Comparison of ENCODE assay signal across 18 cellular contexts in the genomic region with DNA sequence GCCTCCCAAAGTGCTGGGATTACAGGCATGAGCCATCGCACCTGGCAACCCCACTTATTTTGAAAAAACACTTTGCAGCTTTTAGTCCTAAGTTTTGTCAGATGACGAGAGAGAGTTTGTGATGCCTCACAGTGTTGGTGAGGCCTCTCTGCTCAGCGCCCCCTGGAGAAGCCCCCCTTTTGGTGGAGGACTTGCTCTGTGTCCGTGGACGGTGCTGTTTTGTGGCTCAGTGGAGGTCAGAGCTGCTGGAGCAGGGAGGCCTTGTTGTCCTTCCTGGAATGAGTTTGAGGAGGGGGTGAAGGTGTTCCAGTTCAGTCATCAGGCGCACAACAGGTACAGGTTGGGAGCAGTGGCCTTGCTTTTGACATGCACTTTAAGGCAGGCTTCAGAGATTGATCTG. TPM values are rescaled to one million over a fixed set of nuclear protein-coding genes. Genes with fewer than 3 reads are reported as not detected.
DNase-seq lines count a peak whose midpoint lies in the region; ATAC-seq and TF ChIP-seq lines count a peak whose summit lies in the region.
"Had no signal": no experiment of that assay in that cellular context is flagged by ENCODE, and none has a peak within 500 bp of the region (broad histone marks: within the 10 kb centered on the region; RNA-seq: fewer than 3 reads in every experiment).

No MANE protein-coding gene starts in this region.

- no peak overlapping the region for H3K4me2 ChIP-seq in DND-41 (ENCODE audit: insufficient read depth, low read length)
- H3K4me2 ChIP-seq: BLaER1 treated with 17β-estradiol and CSF1 and Interleukin-3, amounts not matched to agents 10 nM and 100 nM; GM23338 had no signal

- peaks cover 38% of the 10 kb centered on the region for H3K36me3 ChIP-seq in DND-41 (ENCODE audit: insufficient read depth, low read length)
- peaks cover 0 to 6% of the 10 kb centered on the region in 2 donors for H3K36me3 ChIP-seq in body of pancreas (replicated peaks in 1 of 2; ENCODE audit: insufficient read depth in 1 of 2, low read depth in 2 of 2)
- peaks cover 16 to 20% of the 10 kb centered on the region in 2 donors for H3K36me3 ChIP-seq in thyroid gland
- peaks cover 0 to 61% of the 10 kb centered on the region in 2 donors for H3K36me3 ChIP-seq in gastroesophageal sphincter

- H3K9ac ChIP-seq in DND-41 (ENCODE audit: low read depth, low read length) = no peak overlapping the region; the same call in 1 of the 2 replicates
- H3K9ac ChIP-seq: BLaER1 treated with 17β-estradiol and CSF1 and Interleukin-3, amounts not matched to agents 10 nM and 100 nM had no signal

- no peak overlapping the region for H2AFZ ChIP-seq in DND-41 (ENCODE audit: low read depth, low read length)
- H2AFZ ChIP-seq: GM23338 had no signal

- ATAC-seq in DND-41 (ENCODE audit: insufficient read depth, low read depth) = no peak
- ATAC-seq in body of pancreas = no peak
- ATAC-seq in gastroesophageal sphincter = no peak
- no peak for ATAC-seq in HG02852 (IDR thresholded peaks at IDR 0.05; ENCODE audit: unreplicated experiment)
- ATAC-seq: GM23338 had no signal

- DNase-seq in DND-41 = no peak
- no peak for DNase-seq in body of pancreas
- DNase-seq in mesenteric fat pad (ENCODE audit: low spot score) = peak; percentile 51
- DNase-seq in thyroid gland = no peak
- DNase-seq in NCI-H1436 (lab: John Stamatoyannopoulos, UW) = no peak
- DNase-seq: 8988T; ACHN; Calu3; CD4-positive, alpha-beta T cell; DMS 273 treated with DMSO at 0.1 percent for 48 hours; EL; H9; IMR-90 had no signal

- 73 to 80% methylated on average over 6 of the region's 6 CpGs for WGBS in body of pancreas, 2 donors
- WGBS in thyroid gland, 2 donors = 76 to 92% methylated on average over 6 of the region's 6 CpGs
- 86% methylated on average over 4 of the region's 6 CpGs; no CpG with 5 or more reads in 1 of the 2 donors for WGBS in gastroesophageal sphincter (ENCODE audit: low coverage in 1 of 2), 2 donors

- no peak for TF ChIP-seq EP300 in gastroesophageal sphincter (IDR thresholded peaks at IDR 0.05)

- no peaks in the 10 kb centered on the region for H3K27me3 ChIP-seq in DND-41 (ENCODE audit: insufficient read depth, low read length, poor library complexity)
- no peaks in the 10 kb centered on the region for H3K27me3 ChIP-seq in body of pancreas
- H3K27me3 ChIP-seq in thyroid gland = no peaks in the 10 kb centered on the region
- H3K27me3 ChIP-seq in gastroesophageal sphincter = no peaks in the 10 kb centered on the region
- H3K27me3 ChIP-seq: BLaER1 treated with 17β-estradiol and CSF1 and Interleukin-3, amounts not matched to agents 10 nM and 100 nM had no signal

- peak overlapping the region; percentile 91 for H3K27ac ChIP-seq in DND-41 (ENCODE audit: low read length)
- peak overlapping the region; percentile 81 to 90 (median 82) for H3K27ac ChIP-seq in body of pancreas
- H3K27ac ChIP-seq in thyroid gland = peak overlapping the region in 2 of 3 donors; percentile 36 to 99
- no peak overlapping the region for H3K27ac ChIP-seq in gastroesophageal sphincter
- H3K27ac ChIP-seq: BLaER1 treated with 17β-estradiol and CSF1 and Interleukin-3, amounts not matched to agents 10 nM and 100 nM had no signal

- H3K4me3 ChIP-seq in DND-41 (ENCODE audit: low read depth in 1 of 2, low read length in 2 of 2) (no peak overlapping the region), body of pancreas (no peak overlapping the region), thyroid gland (replicated peaks in 1 of 3) (no peak overlapping the region), gastroesophageal sphincter (no peak overlapping the region)
- H3K4me3 ChIP-seq: BLaER1 treated with 17β-estradiol and CSF1 and Interleukin-3, amounts not matched to agents 10 nM and 100 nM; GM23338 had no signal

- no peaks in the 10 kb centered on the region for H4K20me1 ChIP-seq in DND-41 (ENCODE audit: insufficient read depth, low read length)

- intact Hi-C loops in body of pancreas (cut with DNase I) (no loop called here), thyroid gland (cut with DNase I) (no loop called here)

- peaks cover 17% of the 10 kb centered on the region for H3K79me2 ChIP-seq in DND-41 (ENCODE audit: insufficient read depth, low read length)

- TF ChIP-seq POLR2A in body of pancreas (IDR thresholded peaks at IDR 0.05) = no peak
- no peak for TF ChIP-seq POLR2A in thyroid gland (IDR thresholded peaks at IDR 0.05)
- no peak for TF ChIP-seq POLR2A in gastroesophageal sphincter (IDR thresholded peaks at IDR 0.05)

- H3K4me1 ChIP-seq in DND-41 (ENCODE audit: insufficient read depth, low read length) (peaks cover 59% of the 10 kb centered on the region), body of pancreas (peaks cover 80% of the 10 kb centered on the region), thyroid gland (peaks cover 8 to 25% of the 10 kb centered on the region in 2 donors), gastroesophageal sphincter (peaks cover 0 to 33% (median 24%) of the 10 kb centered on the region in 3 donors)

- H3K9me3 ChIP-seq in DND-41 (ENCODE audit: insufficient read depth, low read length, severe bottlenecking) (no peaks in the 10 kb centered on the region), body of pancreas (no peaks in the 10 kb centered on the region), thyroid gland (no peaks in the 10 kb centered on the region), gastroesophageal sphincter (no peaks in the 10 kb centered on the region)
- H3K9me3 ChIP-seq: BLaER1 treated with 17β-estradiol and CSF1 and Interleukin-3, amounts not matched to agents 10 nM and 100 nM had no signal

- TF ChIP-seq CTCF in DND-41 (IDR thresholded peaks at IDR 0.05; ENCODE audit: borderline replicate concordance, extremely low read depth, low read length, poor library complexity, severe bottlenecking) (no peak), body of pancreas (IDR thresholded peaks at IDR 0.05) (no peak), thyroid gland (IDR thresholded peaks at IDR 0.05) (no peak), gastroesophageal sphincter (IDR thresholded peaks at IDR 0.05) (no peak)

RNA-seq across cellular contexts. Expression of gene PGPEP1L, which starts 58.0 kb away (rescaled TPM):
- total RNA-seq in body of pancreas (not detected), mesenteric fat pad (not detected), thyroid gland (not detected), gastroesophageal sphincter (not detected)
- total RNA-seq: Calu3; CD4-positive, alpha-beta T cell; GM23338; H9; HT-29; IMR-90 had no signal

Comparison
In these comparisons a context has a peak if more than half of its experiments do, and no peak if none do; other contexts are left out.
1. H3K27ac ChIP-seq: peak in DND-41 (single experiment), body of pancreas (4 of 4) and thyroid gland (2 of 3); none in gastroesophageal sphincter (0 of 4).